ENCODE assay signal across 2 cellular contexts in the genomic region with DNA sequence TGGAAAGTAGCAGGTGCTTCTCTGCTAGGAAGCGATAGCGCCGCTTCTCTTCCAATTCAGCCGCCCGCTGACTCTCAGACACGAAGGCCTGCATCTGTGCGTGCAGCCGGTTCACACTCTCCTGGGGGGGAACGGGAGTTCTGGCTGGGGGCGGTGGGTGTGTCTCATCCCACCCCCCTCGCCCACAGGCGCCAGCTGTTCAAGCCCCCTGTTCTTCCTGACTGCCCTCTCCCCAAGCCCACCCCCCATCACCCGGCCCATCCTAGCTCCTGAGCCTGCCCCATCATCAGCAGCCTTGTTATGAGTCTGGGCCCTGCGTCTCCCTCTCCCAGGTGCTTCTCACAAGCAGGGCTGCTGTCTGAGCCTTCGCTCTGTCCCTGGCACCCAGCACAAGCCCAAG.
TF ChIP-seq lines count a peak whose summit lies in the region.

No MANE protein-coding gene starts in this region.

TF ChIP-seq in H1, 55 proteins besides CTCF, POLR2A, EP300 and RAD21:
- TF ChIP-seq NRF1 (IDR thresholded peaks at IDR 0.05; ENCODE audit: low read depth, low read length): no peak
- TF ChIP-seq HDAC2 (IDR thresholded peaks at IDR 0.05; ENCODE audit: borderline replicate concordance in 1 of 2, low read depth in 2 of 2, low read length in 2 of 2): no peak
- TF ChIP-seq CBX8 (IDR thresholded peaks at IDR 0.05; ENCODE audit: borderline replicate concordance, low read depth, low read length): no peak
- TF ChIP-seq RBBP5 (IDR thresholded peaks at IDR 0.05; ENCODE audit: borderline replicate concordance, low read depth, low read length): 0 out of 2 replicates have a peak, but pooled peaks have one; percentile 18
- no peak for TF ChIP-seq BCL11A (IDR thresholded peaks at IDR 0.05; ENCODE audit: low read depth in 2 of 2, low read length in 2 of 2)
- TF ChIP-seq, protein P1, sequence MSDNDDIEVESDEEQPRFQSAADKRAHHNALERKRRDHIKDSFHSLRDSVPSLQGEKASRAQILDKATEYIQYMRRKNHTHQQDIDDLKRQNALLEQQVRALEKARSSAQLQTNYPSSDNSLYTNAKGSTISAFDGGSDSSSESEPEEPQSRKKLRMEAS (IDR thresholded peaks at IDR 0.05): 0 out of 2 replicates have a peak, but pooled peaks have one; percentile 8
- TF ChIP-seq, protein P2, sequence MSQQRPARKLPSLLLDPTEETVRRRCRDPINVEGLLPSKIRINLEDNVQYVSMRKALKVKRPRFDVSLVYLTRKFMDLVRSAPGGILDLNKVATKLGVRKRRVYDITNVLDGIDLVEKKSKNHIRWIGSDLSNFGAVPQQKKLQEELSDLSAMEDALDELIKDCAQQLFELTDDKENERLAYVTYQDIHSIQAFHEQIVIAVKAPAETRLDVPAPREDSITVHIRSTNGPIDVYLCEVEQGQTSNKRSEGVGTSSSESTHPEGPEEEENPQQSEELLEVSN (IDR thresholded peaks at IDR 0.05): peak; percentile 32; the same call in 1 of the 2 replicates

TF ChIP-seq in HEK293T, 16 proteins besides CTCF, POLR2A, EP300 and RAD21:
- TF ChIP-seq ZNF384 (IDR thresholded peaks at IDR 0.05): no peak
- TF ChIP-seq BHLHE40 (IDR thresholded peaks at IDR 0.05; ENCODE audit: borderline replicate concordance): no peak
- TF ChIP-seq, protein P3, sequence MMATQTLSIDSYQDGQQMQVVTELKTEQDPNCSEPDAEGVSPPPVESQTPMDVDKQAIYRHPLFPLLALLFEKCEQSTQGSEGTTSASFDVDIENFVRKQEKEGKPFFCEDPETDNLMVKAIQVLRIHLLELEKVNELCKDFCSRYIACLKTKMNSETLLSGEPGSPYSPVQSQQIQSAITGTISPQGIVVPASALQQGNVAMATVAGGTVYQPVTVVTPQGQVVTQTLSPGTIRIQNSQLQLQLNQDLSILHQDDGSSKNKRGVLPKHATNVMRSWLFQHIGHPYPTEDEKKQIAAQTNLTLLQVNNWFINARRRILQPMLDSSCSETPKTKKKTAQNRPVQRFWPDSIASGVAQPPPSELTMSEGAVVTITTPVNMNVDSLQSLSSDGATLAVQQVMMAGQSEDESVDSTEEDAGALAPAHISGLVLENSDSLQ (IDR thresholded peaks at IDR 0.05): no peak
- TF ChIP-seq CTBP1 (IDR thresholded peaks at IDR 0.05; ENCODE audit: borderline replicate concordance): no peak
- TF ChIP-seq HDGF (IDR thresholded peaks at IDR 0.05; ENCODE audit: borderline replicate concordance): no peak
- no peak for TF ChIP-seq SUZ12 (IDR thresholded peaks at IDR 0.05)
- no peak for TF ChIP-seq NFRKB (IDR thresholded peaks at IDR 0.05)
- TF ChIP-seq ELF4 (IDR thresholded peaks at IDR 0.05): no peak
- no peak for TF ChIP-seq TARDBP (IDR thresholded peaks at IDR 0.05)
- TF ChIP-seq FOXA1 (IDR thresholded peaks at IDR 0.05): no peak
- no peak for TF ChIP-seq FOXK2 (IDR thresholded peaks at IDR 0.05)
- no peak for TF ChIP-seq FOXM1 (IDR thresholded peaks at IDR 0.05; ENCODE audit: borderline replicate concordance)
